In the genomic region with DNA sequence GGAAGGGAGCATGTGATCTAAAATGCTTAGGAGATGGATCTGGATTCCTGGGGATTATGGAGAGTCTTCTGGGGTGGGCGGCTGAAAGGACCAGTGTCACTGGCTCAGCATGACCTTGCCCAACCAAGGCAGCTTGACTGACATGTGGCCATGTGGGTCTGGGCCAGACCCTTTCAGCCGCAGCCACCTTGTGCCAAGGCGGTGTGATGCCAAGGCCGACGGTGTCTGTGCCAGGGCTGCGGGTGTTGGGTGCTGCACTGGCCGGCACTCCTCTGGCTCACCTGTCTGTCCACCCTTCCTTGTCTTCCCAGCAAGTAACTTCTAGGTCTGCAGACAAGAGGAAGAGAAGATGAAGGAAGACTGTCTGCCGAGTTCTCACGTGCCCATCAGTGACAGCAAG, we compare ENCODE assay signal across 30 cellular contexts. TPM values are rescaled to one million over a fixed set of nuclear protein-coding genes. Genes with fewer than 3 reads are reported as not detected.
A peak's percentile ranks its signal among the peaks of the same experiment; 100 is the strongest.
DNase-seq lines count a peak whose midpoint lies in the region; ATAC-seq and TF ChIP-seq lines count a peak whose summit lies in the region.
"Had no signal": no experiment of that assay in that cellular context is flagged by ENCODE, and none has a peak within 500 bp of the region (broad histone marks: within the 10 kb centered on the region; RNA-seq: fewer than 3 reads in every experiment).

No MANE protein-coding gene starts in this region.

- H3K4me3 ChIP-seq in body of pancreas, result no peak overlapping the region
- H3K4me3 ChIP-seq in thyroid gland (replicated peaks in 1 of 3), result no peak overlapping the region
- H3K4me3 ChIP-seq in tibial nerve, result no peak overlapping the region
- H3K4me3 ChIP-seq: BLaER1, prostate gland, transverse colon had no signal

- WGBS in body of pancreas, 2 donors, result 33 to 46% methylated on average over 7 to 9 of the region's 9 CpGs
- WGBS in thyroid gland, 2 donors, result 91 to 100% methylated on average over 4 to 9 of the region's 9 CpGs
- WGBS in tibial nerve, 2 donors, result 72 to 74% methylated on average over 9 of the region's 9 CpGs

- peak overlapping the region; percentile 75 to 92 for H3K27ac Mint-ChIP-seq in natural killer cell
- no peak overlapping the region for H3K27ac Mint-ChIP-seq in activated T-helper 1 cell treated with anti-CD3 and anti-CD28 coated beads, Interleukin-12 subunit alpha, Interleukin-12 subunit beta, Interleukin-2, Interleukin-4 antibody, amounts not matched to agents 30 ng/mL and 10 ng/mL and 1 ng/mL, durations not matched to agents 14 hours and 24 hours and 36 hours
- H3K27ac Mint-ChIP-seq in naive thymus-derived CD8-positive, alpha-beta T cell, result peak overlapping the region in 1 of 10 donors; percentile 36
- H3K27ac Mint-ChIP-seq: activated CD4-positive, alpha-beta memory T cell treated with anti-CD3 and anti-CD28 coated beads for 36 hours; activated naive CD4-positive, alpha-beta T cell treated with anti-CD3 and anti-CD28 coated beads, Interleukin-2, amount 50 U/mL, for 24 hours; activated T-helper 17 cell treated with anti-CD3 and anti-CD28 coated beads, Interleukin-2, amount 50 U/mL, for 72 hours; stimulated activated naive CD8-positive, alpha-beta T cell treated with anti-CD3 and anti-CD28 coated beads, Interleukin-15, amount 100 ng/mL, for 72 hours had no signal

- DNase-seq in body of pancreas, result peak; percentile 65 to 82 (median 72)
- DNase-seq in left cardiac atrium, result no peak
- DNase-seq in natural killer cell, result no peak
- DNase-seq in thyroid gland, result peak in 1 of 2 donors; percentile 13
- no peak for DNase-seq in activated T-helper 1 cell treated with anti-CD3 and anti-CD28 coated beads, Interleukin-12 subunit alpha, Interleukin-12 subunit beta, Interleukin-2, Interleukin-4 antibody, amounts not matched to agents 30 ng/mL and 10 ng/mL and 1 ng/mL, durations not matched to agents 14 hours and 24 hours and 36 hours (ENCODE audit: low spot score)
- DNase-seq in tibial nerve (ENCODE audit: low spot score in 2 of 2), result no peak
- no peak for DNase-seq in naive thymus-derived CD8-positive, alpha-beta T cell
- DNase-seq: activated CD4-positive, alpha-beta memory T cell treated with anti-CD3 and anti-CD28 coated beads for 36 hours; activated CD8-positive, alpha-beta memory T cell treated with anti-CD3 and anti-CD28 coated beads, Interleukin-2, amount 50 U/mL, for 4 hours; DMS79; GDM1; HCEC 1CT; islet precursor cell; KG1; NCI-H1417 treated with DMSO at 0.1 percent for 48 hours; RPMI8226; small intestine; stimulated activated CD4-positive, alpha-beta T cell treated with anti-CD3 and anti-CD28 coated beads, Interleukin-1b, Interleukin-23, amount 100 ng/mL, for 48 hours; stimulated activated CD8-positive, alpha-beta memory T cell treated with anti-CD3 and anti-CD28 coated beads, Interleukin-4, amount 100 ng/mL, for 48 hours; stimulated activated naive CD8-positive, alpha-beta T cell treated with anti-CD3 and anti-CD28 coated beads, Interleukin-15, amount 100 ng/mL, for 72 hours; transverse colon had no signal

- H3K27me3 Mint-ChIP-seq in natural killer cell (ENCODE audit: low read depth in 2 of 2), result no peaks in the 10 kb centered on the region
- no peaks in the 10 kb centered on the region for H3K27me3 Mint-ChIP-seq in activated T-helper 1 cell treated with anti-CD3 and anti-CD28 coated beads, Interleukin-12 subunit alpha, Interleukin-12 subunit beta, Interleukin-2, Interleukin-4 antibody, amounts not matched to agents 30 ng/mL and 10 ng/mL and 1 ng/mL, durations not matched to agents 14 hours and 24 hours and 36 hours (ENCODE audit: insufficient read depth)
- H3K27me3 Mint-ChIP-seq in naive thymus-derived CD8-positive, alpha-beta T cell, result no peaks in the 10 kb centered on the region
- H3K27me3 Mint-ChIP-seq: activated CD4-positive, alpha-beta memory T cell treated with anti-CD3 and anti-CD28 coated beads for 36 hours; activated naive CD4-positive, alpha-beta T cell treated with anti-CD3 and anti-CD28 coated beads, Interleukin-2, amount 50 U/mL, for 24 hours; activated T-helper 17 cell treated with anti-CD3 and anti-CD28 coated beads, Interleukin-2, amount 50 U/mL, for 72 hours; stimulated activated naive CD8-positive, alpha-beta T cell treated with anti-CD3 and anti-CD28 coated beads, Interleukin-15, amount 100 ng/mL, for 72 hours had no signal

- H3K27ac ChIP-seq in body of pancreas, result no peak overlapping the region
- peak overlapping the region in 2 of 3 donors; percentile 41 to 97 for H3K27ac ChIP-seq in thyroid gland
- peak overlapping the region in 2 of 4 donors; percentile 45 to 94 for H3K27ac ChIP-seq in tibial nerve
- H3K27ac ChIP-seq: BLaER1, prostate gland, transverse colon had no signal

- POLR2A ChIA-PET in naive thymus-derived CD8-positive, alpha-beta T cell (lab: Charles Lee), result no interaction called here

- peaks cover 73 to 89% of the 10 kb centered on the region in 2 donors for H3K4me1 Mint-ChIP-seq in natural killer cell
- peaks cover 49% of the 10 kb centered on the region for H3K4me1 Mint-ChIP-seq in activated T-helper 1 cell treated with anti-CD3 and anti-CD28 coated beads, Interleukin-12 subunit alpha, Interleukin-12 subunit beta, Interleukin-2, Interleukin-4 antibody, amounts not matched to agents 30 ng/mL and 10 ng/mL and 1 ng/mL, durations not matched to agents 14 hours and 24 hours and 36 hours (ENCODE audit: low read depth)
- H3K4me1 Mint-ChIP-seq in naive thymus-derived CD8-positive, alpha-beta T cell, result peaks cover 18 to 80% (median 35%) of the 10 kb centered on the region in 4 donors

- H3K9me3 Mint-ChIP-seq in natural killer cell, result no peaks in the 10 kb centered on the region
- no peaks in the 10 kb centered on the region for H3K9me3 Mint-ChIP-seq in activated T-helper 1 cell treated with anti-CD3 and anti-CD28 coated beads, Interleukin-12 subunit alpha, Interleukin-12 subunit beta, Interleukin-2, Interleukin-4 antibody, amounts not matched to agents 30 ng/mL and 10 ng/mL and 1 ng/mL, durations not matched to agents 14 hours and 24 hours and 36 hours
- no peaks in the 10 kb centered on the region for H3K9me3 Mint-ChIP-seq in naive thymus-derived CD8-positive, alpha-beta T cell
- H3K9me3 Mint-ChIP-seq: activated CD4-positive, alpha-beta memory T cell treated with anti-CD3 and anti-CD28 coated beads for 36 hours; activated naive CD4-positive, alpha-beta T cell treated with anti-CD3 and anti-CD28 coated beads, Interleukin-2, amount 50 U/mL, for 24 hours; activated T-helper 17 cell treated with anti-CD3 and anti-CD28 coated beads, Interleukin-2, amount 50 U/mL, for 72 hours; stimulated activated naive CD8-positive, alpha-beta T cell treated with anti-CD3 and anti-CD28 coated beads, Interleukin-15, amount 100 ng/mL, for 72 hours had no signal

- H3K9me3 ChIP-seq in body of pancreas (no peaks in the 10 kb centered on the region), thyroid gland (no peaks in the 10 kb centered on the region), tibial nerve (no peaks in the 10 kb centered on the region)
- H3K9me3 ChIP-seq: BLaER1, Caco-2, prostate gland, transverse colon had no signal

- H3K4me3 Mint-ChIP-seq in natural killer cell, result peak overlapping the region; percentile 74
- H3K4me3 Mint-ChIP-seq in activated T-helper 1 cell treated with anti-CD3 and anti-CD28 coated beads, Interleukin-12 subunit alpha, Interleukin-12 subunit beta, Interleukin-2, Interleukin-4 antibody, amounts not matched to agents 30 ng/mL and 10 ng/mL and 1 ng/mL, durations not matched to agents 14 hours and 24 hours and 36 hours, result no peak overlapping the region
- peak overlapping the region in 1 of 10 donors; percentile 32 for H3K4me3 Mint-ChIP-seq in naive thymus-derived CD8-positive, alpha-beta T cell
- H3K4me3 Mint-ChIP-seq: activated CD4-positive, alpha-beta memory T cell treated with anti-CD3 and anti-CD28 coated beads for 36 hours; activated naive CD4-positive, alpha-beta T cell treated with anti-CD3 and anti-CD28 coated beads, Interleukin-2, amount 50 U/mL, for 24 hours; activated T-helper 17 cell treated with anti-CD3 and anti-CD28 coated beads, Interleukin-2, amount 50 U/mL, for 72 hours; stimulated activated naive CD8-positive, alpha-beta T cell treated with anti-CD3 and anti-CD28 coated beads, Interleukin-15, amount 100 ng/mL, for 72 hours had no signal

- TF ChIP-seq EP300 in tibial nerve (IDR thresholded peaks at IDR 0.05), result peak in 1 of 2 donors; percentile 5

- H3K4me1 ChIP-seq in body of pancreas, result peaks cover 74% of the 10 kb centered on the region
- H3K4me1 ChIP-seq in thyroid gland, result peaks cover 77 to 84% of the 10 kb centered on the region in 2 donors
- peaks cover 12 to 94% (median 65%) of the 10 kb centered on the region in 4 donors for H3K4me1 ChIP-seq in tibial nerve
- H3K4me1 ChIP-seq: prostate gland had no signal

- H3K36me3 Mint-ChIP-seq in natural killer cell, result no peaks in the 10 kb centered on the region
- H3K36me3 Mint-ChIP-seq in activated T-helper 1 cell treated with anti-CD3 and anti-CD28 coated beads, Interleukin-12 subunit alpha, Interleukin-12 subunit beta, Interleukin-2, Interleukin-4 antibody, amounts not matched to agents 30 ng/mL and 10 ng/mL and 1 ng/mL, durations not matched to agents 14 hours and 24 hours and 36 hours (ENCODE audit: low read depth), result no peaks in the 10 kb centered on the region
- no peaks in the 10 kb centered on the region for H3K36me3 Mint-ChIP-seq in naive thymus-derived CD8-positive, alpha-beta T cell
- H3K36me3 Mint-ChIP-seq: activated CD4-positive, alpha-beta memory T cell treated with anti-CD3 and anti-CD28 coated beads for 36 hours; activated naive CD4-positive, alpha-beta T cell treated with anti-CD3 and anti-CD28 coated beads, Interleukin-2, amount 50 U/mL, for 24 hours had no signal

- peak in 1 of 7 experiments; percentile 3 for TF ChIP-seq CTCF in body of pancreas (IDR thresholded peaks at IDR 0.05)
- TF ChIP-seq CTCF in natural killer cell (IDR thresholded peaks at IDR 0.05), result no peak
- TF ChIP-seq CTCF in thyroid gland (IDR thresholded peaks at IDR 0.05), result no peak
- TF ChIP-seq CTCF in tibial nerve (IDR thresholded peaks at IDR 0.05), result no peak

- H3K27me3 ChIP-seq in body of pancreas, result no peaks in the 10 kb centered on the region
- no peaks in the 10 kb centered on the region for H3K27me3 ChIP-seq in thyroid gland
- no peaks in the 10 kb centered on the region for H3K27me3 ChIP-seq in tibial nerve
- H3K27me3 ChIP-seq: BLaER1, transverse colon had no signal

- intact Hi-C loops in body of pancreas (cut with DNase I) (loop anchor here (5.0 kb wide), 1 partner anchor 38 kb away; no protein-coding TSS in a partner anchor), left cardiac atrium (cut with DNase I) (loop anchor here (5.0 to 10.0 kb wide), 2 partner anchors 38 to 95 kb away; no protein-coding TSS in a partner anchor), natural killer cell (cut with micrococcal nuclease) (loop anchor here (2.0 kb wide), 1 partner anchor 31 kb away; a partner anchor contains a TSS), thyroid gland (cut with DNase I) (no loop called here)
- intact Hi-C loops in activated T-helper 1 cell treated with anti-CD3 and anti-CD28 coated beads, Interleukin-12 subunit alpha, Interleukin-12 subunit beta, Interleukin-2, Interleukin-4 antibody, amounts not matched to agents 30 ng/mL and 10 ng/mL and 1 ng/mL, durations not matched to agents 14 hours and 24 hours and 36 hours (cut with micrococcal nuclease), result loop anchor here (5.0 to 10.0 kb wide), 2 partner anchors 93 to 1055 kb away; no protein-coding TSS in a partner anchor

- ATAC-seq in body of pancreas (peak; percentile 16), left cardiac atrium (peak; percentile 5 to 16), natural killer cell (no peak)
- ATAC-seq in naive thymus-derived CD8-positive, alpha-beta T cell, result no peak
- ATAC-seq: activated T-helper 17 cell treated with anti-CD3 and anti-CD28 coated beads, Interleukin-2, amount 50 U/mL, for 72 hours; stimulated activated naive CD8-positive, alpha-beta T cell treated with anti-CD3 and anti-CD28 coated beads, Interleukin-15, amount 100 ng/mL, for 72 hours had no signal

- TF ChIP-seq POLR2A in body of pancreas (IDR thresholded peaks at IDR 0.05) (no peak), thyroid gland (IDR thresholded peaks at IDR 0.05) (no peak), tibial nerve (IDR thresholded peaks at IDR 0.05) (no peak)

- H3K36me3 ChIP-seq in body of pancreas (replicated peaks in 1 of 2; ENCODE audit: insufficient read depth in 1 of 2, low read depth in 2 of 2), result peaks cover 0 to 4% of the 10 kb centered on the region in 2 donors
- peaks cover 26 to 31% of the 10 kb centered on the region in 2 donors for H3K36me3 ChIP-seq in thyroid gland
- H3K36me3 ChIP-seq in tibial nerve, result peaks cover 0 to 47% (median 0%) of the 10 kb centered on the region in 3 donors
- H3K36me3 ChIP-seq: prostate gland, transverse colon had no signal

RNA-seq across cellular contexts. Expression of a gene that starts 8.8 kb away (rescaled TPM):
- total RNA-seq in body of pancreas, result 100 to 1,000 TPM; 226 to 230 TPM
- total RNA-seq in left cardiac atrium, result 10 to 100 TPM; 36.7 to 49.2 TPM
- not detected for total RNA-seq in natural killer cell
- total RNA-seq in thyroid gland, result 100 to 1,000 TPM in 2 of 4 donors, 10 to 100 TPM in 2; 45.1 to 518 (median 182) TPM
- 4.6 and 5.3 TPM in 2 replicates for total RNA-seq in activated T-helper 1 cell treated with anti-CD3 and anti-CD28 coated beads, Interleukin-12 subunit alpha, Interleukin-12 subunit beta, Interleukin-2, Interleukin-4 antibody, amounts not matched to agents 30 ng/mL and 10 ng/mL and 1 ng/mL, durations not matched to agents 14 hours and 24 hours and 36 hours
- 1,000 to 10,000 TPM in 1 of 4 donors, 100 to 1,000 TPM in 3; 530 to 1,439 (median 798) TPM for total RNA-seq in tibial nerve
- not detected for total RNA-seq in naive thymus-derived CD8-positive, alpha-beta T cell
- not detected for polyA plus RNA-seq in naive thymus-derived CD8-positive, alpha-beta T cell

RNA-seq across cellular contexts. Expression of a gene that starts 10.3 kb away (rescaled TPM):
- total RNA-seq in body of pancreas (10 to 100 TPM; 44.5 to 50.8 TPM), left cardiac atrium (10 to 100 TPM; 48.9 to 71.5 TPM), natural killer cell (100 to 1,000 TPM in 2 of 3 donors, 10 to 100 TPM in 1; 99.8 to 116 (median 104) TPM), thyroid gland (100 to 1,000 TPM; 175 to 226 (median 203) TPM), tibial nerve (100 to 1,000 TPM; 153 to 275 (median 185) TPM)
- total RNA-seq in activated T-helper 1 cell treated with anti-CD3 and anti-CD28 coated beads, Interleukin-12 subunit alpha, Interleukin-12 subunit beta, Interleukin-2, Interleukin-4 antibody, amounts not matched to agents 30 ng/mL and 10 ng/mL and 1 ng/mL, durations not matched to agents 14 hours and 24 hours and 36 hours, result 1.3 and 2.5 TPM in 2 replicates
- 1 to 10 TPM in 1 of 2 experiments, under 1 TPM in 1; 0.88 to 1.8 TPM for total RNA-seq in naive thymus-derived CD8-positive, alpha-beta T cell
- 1 to 10 TPM in 2 of 3 donors, under 1 TPM in 1; 0.40 to 1.7 (median 1.0) TPM for polyA plus RNA-seq in naive thymus-derived CD8-positive, alpha-beta T cell

RNA-seq across cellular contexts. Expression of a gene that starts 30.9 kb away (rescaled TPM):
- 10 to 100 TPM; 12.9 to 30.4 TPM for total RNA-seq in body of pancreas
- 10 to 100 TPM; 18.9 to 21.1 TPM for total RNA-seq in left cardiac atrium
- total RNA-seq in natural killer cell, result 10 to 100 TPM; 24.2 to 31.8 (median 25.0) TPM
- 10 to 100 TPM; 28.5 to 40.3 (median 33.1) TPM for total RNA-seq in thyroid gland
- total RNA-seq in activated T-helper 1 cell treated with anti-CD3 and anti-CD28 coated beads, Interleukin-12 subunit alpha, Interleukin-12 subunit beta, Interleukin-2, Interleukin-4 antibody, amounts not matched to agents 30 ng/mL and 10 ng/mL and 1 ng/mL, durations not matched to agents 14 hours and 24 hours and 36 hours, result 23.1 and 25.6 TPM in 2 replicates
- 10 to 100 TPM; 23.4 to 30.2 (median 26.0) TPM for total RNA-seq in tibial nerve
- 10 to 100 TPM; 46.3 to 47.0 TPM for total RNA-seq in naive thymus-derived CD8-positive, alpha-beta T cell
- polyA plus RNA-seq in naive thymus-derived CD8-positive, alpha-beta T cell, result 10 to 100 TPM; 54.1 to 62.3 (median 58.7) TPM

RNA-seq across cellular contexts. Expression of a gene that starts 58.7 kb away (rescaled TPM):
- total RNA-seq in body of pancreas, result 10 to 100 TPM in 1 of 2 donors, 1 to 10 TPM in 1; 4.7 to 10.2 TPM
- total RNA-seq in left cardiac atrium, result under 1 TPM; 0.21 to 0.27 TPM
- not detected for total RNA-seq in natural killer cell
- not detected for total RNA-seq in thyroid gland
- not detected in 2 replicates for total RNA-seq in activated T-helper 1 cell treated with anti-CD3 and anti-CD28 coated beads, Interleukin-12 subunit alpha, Interleukin-12 subunit beta, Interleukin-2, Interleukin-4 antibody, amounts not matched to agents 30 ng/mL and 10 ng/mL and 1 ng/mL, durations not matched to agents 14 hours and 24 hours and 36 hours
- under 1 TPM in 2 of 4 donors, not detected in 2; 0.20 to 0.21 TPM for total RNA-seq in tibial nerve
- total RNA-seq in naive thymus-derived CD8-positive, alpha-beta T cell, result not detected
- polyA plus RNA-seq in naive thymus-derived CD8-positive, alpha-beta T cell, result not detected
- total RNA-seq: activated CD4-positive, alpha-beta memory T cell treated with anti-CD3 and anti-CD28 coated beads for 36 hours; activated T-helper 17 cell treated with anti-CD3 and anti-CD28 coated beads, Interleukin-2, amount 50 U/mL, for 72 hours; Caco-2; endothelial cell of umbilical vein; glomerular endothelial cell; lung microvascular endothelial cell; T-helper 1 cell treated with Interleukin-12 subunit alpha and Interleukin-12 subunit beta and Interleukin-4 antibody, amounts not matched to agents 30 ng/mL and 1 ng/mL, for 36 hours had no signal
- polyA plus RNA-seq: endothelial cell of umbilical vein had no signal

Comparison
In these comparisons a context has a peak if more than half of its experiments do, and no peak if none do; other contexts are left out.
1. ATAC-seq: peak in body of pancreas (single experiment) and left cardiac atrium (2 of 2); none in natural killer cell (0 of 3) and naive thymus-derived CD8-positive, alpha-beta T cell (0 of 2).
2. DNase-seq: peak in body of pancreas (4 of 4); none in left cardiac atrium (single experiment), natural killer cell (single experiment), activated T-helper 1 cell treated with anti-CD3 and anti-CD28 coated beads, Interleukin-12 subunit alpha, Interleukin-12 subunit beta, Interleukin-2, Interleukin-4 antibody, amounts not matched to agents 30 ng/mL and 10 ng/mL and 1 ng/mL, durations not matched to agents 14 hours and 24 hours and 36 hours (single experiment), tibial nerve (0 of 2) and naive thymus-derived CD8-positive, alpha-beta T cell (0 of 10).
3. H3K27ac ChIP-seq: peak in thyroid gland (2 of 3); none in body of pancreas (0 of 4).
4. RNA of a gene that starts 10.3 kb away (total RNA-seq): 175 to 226 TPM in thyroid gland, 153 to 275 TPM in tibial nerve, 99.8 to 116 TPM in natural killer cell, 48.9 to 71.5 TPM in left cardiac atrium and 44.5 to 50.8 TPM in body of pancreas; 1.3 to 2.5 TPM in activated T-helper 1 cell treated with anti-CD3 and anti-CD28 coated beads, Interleukin-12 subunit alpha, Interleukin-12 subunit beta, Interleukin-2, Interleukin-4 antibody, amounts not matched to agents 30 ng/mL and 10 ng/mL and 1 ng/mL, durations not matched to agents 14 hours and 24 hours and 36 hours and 0.88 to 1.8 TPM in naive thymus-derived CD8-positive, alpha-beta T cell; every median in the first group is over 10 times any median in the second.